ENCODE assay signal across 20 cellular contexts in the genomic region with DNA sequence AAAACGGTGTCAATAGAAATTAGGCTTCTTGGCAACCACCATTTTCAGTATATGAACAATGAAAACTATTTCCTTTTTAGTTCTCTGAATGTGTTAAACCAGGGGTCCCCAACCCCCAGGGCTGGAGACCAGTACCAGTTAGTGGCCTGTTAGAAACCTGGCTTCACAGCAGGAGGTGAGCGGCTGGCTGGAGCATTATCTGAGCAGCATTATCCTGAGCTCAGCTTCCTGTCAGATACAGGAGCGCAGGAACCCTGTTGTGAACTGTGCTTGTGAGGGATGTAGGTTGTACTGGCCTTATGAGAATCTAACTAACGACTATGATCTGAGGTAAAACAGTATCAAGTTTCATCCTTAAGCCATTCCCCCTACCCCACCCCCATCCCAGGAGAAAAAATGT.
"Had no signal": no experiment of that assay in that cellular context is flagged by ENCODE, and none has a peak within 500 bp of the region (broad histone marks: within the 10 kb centered on the region; RNA-seq: fewer than 3 reads in every experiment).

No MANE protein-coding gene starts in this region.

- H3K4me3 Mint-ChIP-seq: activated T-cell treated with anti-CD3 and anti-CD28 coated beads, Interleukin-2, amount 50 U/mL, for 24 hours; activated T-helper 17 cell treated with anti-CD3 and anti-CD28 coated beads, Interleukin-2, amount 50 U/mL, for 72 hours; brain; dendritic cell treated with granulocyte-macrophage colony-stimulating factor and Interleukin-4, amounts not matched to agents 40 ng/mL and 50 ng/mL, for 4 days; memory B cell; nephron; stimulated activated effector memory CD8-positive, alpha-beta T cell treated with anti-CD3 and anti-CD28 coated beads, Interleukin-12 subunit alpha, Interleukin-12 subunit beta, amount 100 ng/mL, for 72 hours; stimulated activated naive CD8-positive, alpha-beta T cell treated with anti-CD3 and anti-CD28 coated beads, Interleukin-15, amount 100 ng/mL, for 72 hours had no signal

- H3K27ac Mint-ChIP-seq: activated naive CD4-positive, alpha-beta T cell treated with anti-CD3 and anti-CD28 coated beads, Interleukin-2, amount 50 U/mL, for 72 hours; activated T-cell treated with anti-CD3 and anti-CD28 coated beads, Interleukin-2, amount 50 U/mL, for 24 hours; activated T-helper 17 cell treated with anti-CD3 and anti-CD28 coated beads, Interleukin-2, amount 50 U/mL, for 72 hours; brain; dendritic cell treated with granulocyte-macrophage colony-stimulating factor and Interleukin-4, amounts not matched to agents 40 ng/mL and 50 ng/mL, for 4 days; memory B cell; nephron; stimulated activated effector memory CD8-positive, alpha-beta T cell treated with anti-CD3 and anti-CD28 coated beads, Interleukin-12 subunit alpha, Interleukin-12 subunit beta, amount 100 ng/mL, for 72 hours; stimulated activated naive CD8-positive, alpha-beta T cell treated with anti-CD3 and anti-CD28 coated beads, Interleukin-15, amount 100 ng/mL, for 72 hours had no signal

- H3K36me3 Mint-ChIP-seq: activated naive CD4-positive, alpha-beta T cell treated with anti-CD3 and anti-CD28 coated beads, Interleukin-2, amount 50 U/mL, for 72 hours; brain; memory B cell; stimulated activated effector memory CD8-positive, alpha-beta T cell treated with anti-CD3 and anti-CD28 coated beads, Interleukin-12 subunit alpha, Interleukin-12 subunit beta, amount 100 ng/mL, for 72 hours had no signal

- DNase-seq: activated T-cell treated with anti-CD3 and anti-CD28 coated beads, Interleukin-2, amount 50 U/mL, for 24 hours; aorta; effector CD4-positive, alpha-beta T cell; erythroblast; foreskin fibroblast; left cardiac atrium; nucleus accumbens; posterior cingulate gyrus; right lobe of liver; stimulated activated CD4-positive, alpha-beta T cell treated with anti-CD3 and anti-CD28 coated beads, Interleukin-1b, Interleukin-23, amount 100 ng/mL, for 48 hours; stimulated activated naive CD8-positive, alpha-beta T cell treated with anti-CD3 and anti-CD28 coated beads, Interleukin-15, amount 100 ng/mL, for 72 hours; T-helper 9 cell; tibial artery had no signal

- H3K27me3 Mint-ChIP-seq: activated T-cell treated with anti-CD3 and anti-CD28 coated beads, Interleukin-2, amount 50 U/mL, for 24 hours; activated T-helper 17 cell treated with anti-CD3 and anti-CD28 coated beads, Interleukin-2, amount 50 U/mL, for 72 hours; brain; dendritic cell treated with granulocyte-macrophage colony-stimulating factor and Interleukin-4, amounts not matched to agents 40 ng/mL and 50 ng/mL, for 4 days; memory B cell; stimulated activated naive CD8-positive, alpha-beta T cell treated with anti-CD3 and anti-CD28 coated beads, Interleukin-15, amount 100 ng/mL, for 72 hours had no signal

- H3K9me3 Mint-ChIP-seq: nephron had no signal

- H3K4me1 Mint-ChIP-seq: activated T-helper 17 cell treated with anti-CD3 and anti-CD28 coated beads, Interleukin-2, amount 50 U/mL, for 72 hours; memory B cell; stimulated activated effector memory CD8-positive, alpha-beta T cell treated with anti-CD3 and anti-CD28 coated beads, Interleukin-12 subunit alpha, Interleukin-12 subunit beta, amount 100 ng/mL, for 72 hours; stimulated activated naive CD8-positive, alpha-beta T cell treated with anti-CD3 and anti-CD28 coated beads, Interleukin-15, amount 100 ng/mL, for 72 hours had no signal
